Comparison of ENCODE assay signal across 8 cellular contexts in genomic region chr9:4987996-4988421, GRCh38. TPM values are rescaled to one million over a fixed set of nuclear protein-coding genes. Genes with fewer than 3 reads are reported as not detected.
DNase-seq lines count a peak whose midpoint lies in the region; ATAC-seq and FAIRE-seq lines count a peak whose summit lies in the region.

No MANE protein-coding gene starts in this region.

- DNase-seq in DMS79 (lab: John Stamatoyannopoulos, UW) (peak; percentile 32), Kasumi-1 (lab: John Stamatoyannopoulos, UW) (peak; percentile 60 to 64), RKO (ENCODE audit: low spot score) (peak; percentile 50), hepatic stellate cell (ENCODE audit: low spot score) (peak; percentile 41), small intestine (peak; percentile 60)
- DNase-seq in activated naive CD4-positive, alpha-beta T cell treated with Interleukin-2 at 50 U/mL for 16 hours, result peak; percentile 44

- H3K4me1 ChIP-seq in small intestine (ENCODE audit: control insufficient read depth in 2 of 2, insufficient read depth in 1 of 2, low read depth in 1 of 2, low read length in 1 of 2), result peaks cover 3 to 8% of the 10 kb centered on the region in 2 donors

- H3K36me3 ChIP-seq in small intestine (ENCODE audit: control insufficient read depth in 2 of 2, insufficient read depth in 2 of 2, low read length in 2 of 2), result peaks cover 0 to 7% of the 10 kb centered on the region in 2 donors

- H3K9me3 ChIP-seq in small intestine (ENCODE audit: control insufficient read depth, low read depth), result no peaks in the 10 kb centered on the region

- 9 to 29% (median 17%) methylated on average over 2 of the region's 2 CpGs for WGBS in small intestine, 3 donors

- H3K27me3 ChIP-seq in small intestine (ENCODE audit: control insufficient read depth in 2 of 2, insufficient read depth in 2 of 2, low read length in 2 of 2), result no peaks in the 10 kb centered on the region

- ATAC-seq in HG03039 (IDR thresholded peaks at IDR 0.05; ENCODE audit: unreplicated experiment), result no peak
- ATAC-seq in HG02970 (IDR thresholded peaks at IDR 0.05; ENCODE audit: low FRiP score, unreplicated experiment), result no peak

- FAIRE-seq in small intestine (lab: Jason Lieb, UNC), result no peak

- H3K4me3 ChIP-seq in small intestine (ENCODE audit: low read depth in 1 of 2, low read length in 2 of 2), result no peak overlapping the region

- H3K27ac ChIP-seq in small intestine (ENCODE audit: low read depth in 1 of 2, low read length in 1 of 2), result peak overlapping the region in 1 of 2 donors; percentile 17

RNA-seq across cellular contexts. Expression of gene JAK2, which starts 2.9 kb away (rescaled TPM):
- 1 to 10 TPM; 4.3 to 5.7 (median 4.5) TPM for polyA plus RNA-seq in small intestine
